In the genomic region with DNA sequence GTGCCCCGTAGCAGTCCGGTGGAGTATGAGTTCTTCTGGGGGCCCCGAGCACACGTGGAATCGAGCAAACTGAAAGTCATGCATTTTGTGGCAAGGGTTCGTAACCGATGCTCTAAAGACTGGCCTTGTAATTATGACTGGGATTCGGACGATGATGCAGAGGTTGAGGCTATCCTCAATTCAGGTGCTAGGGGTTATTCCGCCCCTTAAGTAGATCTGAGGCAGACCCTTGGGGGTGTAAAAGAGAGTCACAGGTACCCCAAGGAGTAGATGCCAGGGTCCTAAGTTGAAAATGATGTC, we compare ENCODE assay signal across 8 cellular contexts. TPM values are rescaled to one million over a fixed set of nuclear protein-coding genes. Genes with fewer than 3 reads are reported as not detected.
DNase-seq lines count a peak whose midpoint lies in the region; ATAC-seq, FAIRE-seq and TF ChIP-seq lines count a peak whose summit lies in the region.

No MANE protein-coding gene starts in this region.

- CTCF ChIA-PET in GM12878 (lab: Yijun Ruan, JAX), result interaction anchor here (0.8 to 1.0 kb wide), 2 partner anchors 34 to 37 kb away, joined by 3 read pairs; a partner anchor contains a TSS

- DNase-seq in GM12878 (ENCODE audit: low read depth, low spot score), result no peak
- DNase-seq in uterus, result no peak
- no peak for DNase-seq in KBM-7

- no peak for FAIRE-seq in GM12878 (lab: Jason Lieb, UNC)

- H3K4me3 ChIP-seq in ACC112 (ENCODE audit: low read depth, low read length) (peak overlapping the region; percentile 89), GM12878 (peak overlapping the region; percentile 84), mesodermal cell (ENCODE audit: extremely low read depth, insufficient read depth, low read length, poor library complexity, severe bottlenecking) (peak overlapping the region; percentile 63), uterus (peak overlapping the region; percentile 42 to 74)

- in situ Hi-C loops in GM12878 (cut with MboI) (no loop called here), KBM-7 (cut with MboI; ENCODE audit: low pct_unique_long_range_greater_than_20kb, low sequenced_read_pairs) (no loop called here)

- 29% methylated on average over 10 of the region's 10 CpGs for WGBS in GM12878 (ENCODE audit: insufficient coverage, insufficient replicate concordance, low lambda C conversion rate, missing lambda C conversion rate)
- WGBS in mesodermal cell (ENCODE audit: insufficient coverage in 2 of 2), 2 experiments, result 2 to 5% methylated on average over 10 of the region's 10 CpGs

- H4K20me1 ChIP-seq in GM12878 (ENCODE audit: control insufficient read depth, insufficient read depth), result no peaks in the 10 kb centered on the region

- no peak for TF ChIP-seq RAD21 in GM12878 (IDR thresholded peaks at IDR 0.05; ENCODE audit: insufficient read depth, low read depth, low read length)

- RAD21 ChIA-PET in GM12878 (lab: Charles Lee; ENCODE audit: unreplicated experiment), result interaction anchor here (1.4 kb wide), 2 partner anchors 34 to 457 kb away, joined by 3 read pairs; no protein-coding TSS in a partner anchor

- H3K79me2 ChIP-seq in ACC112 (ENCODE audit: control insufficient read depth, insufficient read depth, low read length, unreplicated experiment), result peaks cover 7% of the 10 kb centered on the region
- H3K79me2 ChIP-seq in GM12878 (ENCODE audit: control insufficient read depth, insufficient read depth, low read length), result peaks cover 6% of the 10 kb centered on the region

- H3K27ac ChIP-seq in ACC112 (ENCODE audit: low read depth, low read length), result 0 out of 2 replicates have a peak overlapping the region, but pooled peaks have one; percentile 33
- H3K27ac ChIP-seq in GM12878 (ENCODE audit: control insufficient read depth, insufficient read depth), result peak overlapping the region; percentile 55
- no peak overlapping the region for H3K27ac ChIP-seq in mesodermal cell (ENCODE audit: low read depth, low read length, severe bottlenecking)
- peak overlapping the region; percentile 86 to 92 for H3K27ac ChIP-seq in uterus

- TF ChIP-seq CTCF in GM12878 (IDR thresholded peaks at IDR 0.05 in 2 of 3, conservative IDR thresholded peaks at IDR 0.05 in 1 of 3; ENCODE audit: control insufficient read depth in 2 of 3, extremely low read depth in 1 of 3, insufficient read depth in 1 of 3, low read depth in 3 of 3, low read length in 3 of 3) (no peak), uterus (IDR thresholded peaks at IDR 0.05) (no peak)

- H3K36me3 ChIP-seq in ACC112 (ENCODE audit: insufficient read depth, low read length) (no peaks in the 10 kb centered on the region), GM12878 (ENCODE audit: control insufficient read depth in 2 of 2, insufficient read depth in 2 of 2, low read length in 1 of 2) (no peaks in the 10 kb centered on the region), mesodermal cell (ENCODE audit: control insufficient read depth, insufficient read depth, low read length) (no peaks in the 10 kb centered on the region), uterus (no peaks in the 10 kb centered on the region)

- no TSS peak for BruUV-seq in GM12878 (replicated peaks; lab: Mats Ljungman, UMichigan)

- peak overlapping the region; percentile 59 for H3K4me2 ChIP-seq in GM12878 (ENCODE audit: control insufficient read depth, insufficient read depth)

- H3K9me3 ChIP-seq in GM12878 (replicated peaks; ENCODE audit: control insufficient read depth, insufficient read depth, low read length), result no peaks in the 10 kb centered on the region
- no peaks in the 10 kb centered on the region for H3K9me3 ChIP-seq in mesodermal cell (ENCODE audit: control insufficient read depth, low read length)
- no peaks in the 10 kb centered on the region for H3K9me3 ChIP-seq in uterus

- H3K27me3 ChIP-seq in ACC112 (ENCODE audit: insufficient read depth, low read length) (no peaks in the 10 kb centered on the region), GM12878 (replicated peaks in 1 of 2; ENCODE audit: control insufficient read depth in 2 of 2, insufficient read depth in 2 of 2, low read length in 1 of 2) (no peaks in the 10 kb centered on the region), uterus (no peaks in the 10 kb centered on the region)

- H3K4me1 ChIP-seq in ACC112 (ENCODE audit: control insufficient read depth, insufficient read depth, low read length, unreplicated experiment) (peaks cover 3% of the 10 kb centered on the region), GM12878 (ENCODE audit: control insufficient read depth, insufficient read depth, low read length) (no peaks in the 10 kb centered on the region), mesodermal cell (ENCODE audit: control insufficient read depth, insufficient read depth, low read length, poor library complexity, severe bottlenecking) (no peaks in the 10 kb centered on the region), uterus (no peaks in the 10 kb centered on the region)

- H3K9ac ChIP-seq in GM12878 (ENCODE audit: control insufficient read depth, insufficient read depth, low read length), result peak overlapping the region; percentile 77

- H2AFZ ChIP-seq in ACC112 (ENCODE audit: low read length, unreplicated experiment) (peak overlapping the region; percentile 80), GM12878 (ENCODE audit: control insufficient read depth, low read depth, low read length) (0 out of 2 replicates have a peak overlapping the region, but pooled peaks have one; percentile 88)

- TF ChIP-seq POLR2A in GM12878 (IDR thresholded peaks at IDR 0.05; ENCODE audit: low read depth, low read length) (no peak), uterus (IDR thresholded peaks at IDR 0.05) (no peak)

- no peak for TF ChIP-seq EP300 in GM12878 (IDR thresholded peaks at IDR 0.05; ENCODE audit: borderline replicate concordance in 1 of 2, control insufficient read depth in 1 of 2, low read depth in 2 of 2, low read length in 2 of 2)

- intact Hi-C loops in GM12878 (cut with micrococcal nuclease; ENCODE audit: unreplicated experiment) (no loop called here), uterus (cut with DNase I; ENCODE audit: low total_unique reads) (no loop called here)

- ATAC-seq in HG02798 (IDR thresholded peaks at IDR 0.05; ENCODE audit: poor library complexity, unreplicated experiment) (peak; percentile 10), GM12878 (peak; percentile 31), GM21717 (IDR thresholded peaks at IDR 0.05; ENCODE audit: unreplicated experiment) (no peak), HG03457 (IDR thresholded peaks at IDR 0.05; ENCODE audit: unreplicated experiment) (no peak)

- POLR2A ChIA-PET in GM12878 (lab: Charles Lee), result no interaction called here

- SMC1A ChIA-PET in GM12878 (lab: Charles Lee; ENCODE audit: uncharacterized antibody, unreplicated experiment), result interaction anchor here (1.4 kb wide), 1 partner anchor 36 kb away, joined by 7 read pairs; no protein-coding TSS in a partner anchor

TF ChIP-seq in GM12878, 131 proteins besides CTCF, POLR2A, EP300 and RAD21 (continues in another document):
- TF ChIP-seq FOXM1 (IDR thresholded peaks at IDR 0.05; ENCODE audit: low read depth, low read length) (no peak), ZNF24 (IDR thresholded peaks at IDR 0.05) (no peak), SMAD5 (IDR thresholded peaks at IDR 0.05; ENCODE audit: low read depth) (no peak), SUZ12 (IDR thresholded peaks at IDR 0.05; ENCODE audit: unreplicated experiment) (no peak), POLR2AphosphoS2 (IDR thresholded peaks at IDR 0.05; ENCODE audit: low read depth, low read length) (no peak)

RNA-seq across cellular contexts. Expression of a gene that starts 0.8 kb away (rescaled TPM):
- total RNA-seq in GM12878 (2013; cell fraction: nucleolus; rRNA removed), result 9.8 and 11.4 TPM in 2 replicates
- total RNA-seq in GM12878 (2014; rRNA removed) (20.6 and 21.9 TPM in 2 replicates), GM12878 (2014; rRNA removed; fragmentation: Illumina TruSeq; extraction: Trizol) (17.0 and 18.6 TPM in 2 replicates), GM12878 (2021) (13.1 and 13.2 TPM in 2 replicates), uterus (10 to 100 TPM; 36.9 to 99.6 (median 66.5) TPM)
- 12.4 TPM for polyA plus RNA-seq in GM12878 (2011; ENCODE audit: low read depth)
- polyA plus RNA-seq in GM12878 (2011; rRNA removed) (18.0 and 20.6 TPM in 2 replicates), GM12878 (2014; fragmentation: Illumina TruSeq; extraction: Trizol) (13.2 and 16.4 TPM in 2 replicates), GM12878 (2014; fragmentation: Nextera tagmentation; extraction: Ambion mirVana) (1 to 10 TPM; 8.7 to 9.1 TPM), GM12878 (2014; rRNA removed) (20.9 and 23.7 TPM in 2 replicates), GM12878 (2016; fragmentation: Nextera tagmentation; extraction: Ambion mirVana) (10 to 100 TPM; 24.0 to 25.2 TPM)
- polyA plus RNA-seq in GM12878 (2011; cell fraction: cytosol; rRNA removed), result 17.4 and 18.4 TPM in 2 replicates
- 12.3 and 14.7 TPM in 2 replicates for polyA plus RNA-seq in GM12878 (2011; cell fraction: nucleus; rRNA removed)
- polyA plus RNA-seq in GM12878 (2012), result 15.3 and 16.5 TPM in 2 replicates
- polyA minus RNA-seq in GM12878 (2011; rRNA and poly(A)+ RNA removed), result 5.9 and 8.4 TPM in 2 replicates
- 1.3 and 2.3 TPM in 2 replicates for polyA minus RNA-seq in GM12878 (2011; cell fraction: cytosol; rRNA and poly(A)+ RNA removed)
- polyA minus RNA-seq in GM12878 (2011; cell fraction: nucleus; rRNA and poly(A)+ RNA removed), result 4.5 TPM in 2 replicates
- polyA plus RNA-seq in mesodermal cell (2013, experiment 1 of 2), result 41.7 TPM
- polyA plus RNA-seq in mesodermal cell (2013, experiment 2 of 2), result 38.8 TPM

RNA-seq across cellular contexts. Expression of a gene that starts 36.9 kb away (rescaled TPM):
- total RNA-seq in GM12878 (2013; cell fraction: nucleolus; rRNA removed), result 5.6 TPM in 2 replicates
- 1.3 and 1.6 TPM in 2 replicates for total RNA-seq in GM12878 (2014; rRNA removed)
- 1.3 and 1.6 TPM in 2 replicates for total RNA-seq in GM12878 (2014; rRNA removed; fragmentation: Illumina TruSeq; extraction: Trizol)
- total RNA-seq in GM12878 (2021), result 1.5 and 1.6 TPM in 2 replicates
- polyA plus RNA-seq in GM12878 (2011; ENCODE audit: low read depth), result 0.41 TPM
- polyA plus RNA-seq in GM12878 (2011; rRNA removed), result 1.1 and 1.7 TPM in 2 replicates
- 0.90 and 1.2 TPM in 2 replicates for polyA plus RNA-seq in GM12878 (2011; cell fraction: cytosol; rRNA removed)
- polyA plus RNA-seq in GM12878 (2011; cell fraction: nucleus; rRNA removed), result 0.98 and 1.9 TPM in 2 replicates
- 0.62 and 1.3 TPM in 2 replicates for polyA plus RNA-seq in GM12878 (2012)
- 1.5 and 2.1 TPM in 2 replicates for polyA plus RNA-seq in GM12878 (2014; fragmentation: Illumina TruSeq; extraction: Trizol)
- under 1 TPM; 0.52 to 0.73 TPM for polyA plus RNA-seq in GM12878 (2014; fragmentation: Nextera tagmentation; extraction: Ambion mirVana)
- 0.82 and 1.1 TPM in 2 replicates for polyA plus RNA-seq in GM12878 (2014; rRNA removed)
- polyA plus RNA-seq in GM12878 (2016; fragmentation: Nextera tagmentation; extraction: Ambion mirVana), result under 1 TPM; 0.58 to 0.89 TPM
- polyA minus RNA-seq in GM12878 (2011; rRNA and poly(A)+ RNA removed), result 4.0 and 5.9 TPM in 2 replicates
- polyA minus RNA-seq in GM12878 (2011; cell fraction: cytosol; rRNA and poly(A)+ RNA removed), result 0.27 and 1.2 TPM in 2 replicates
- 2.2 and 4.1 TPM in 2 replicates for polyA minus RNA-seq in GM12878 (2011; cell fraction: nucleus; rRNA and poly(A)+ RNA removed)
- 3.8 TPM for polyA plus RNA-seq in mesodermal cell (2013, experiment 1 of 2)
- 5.1 TPM for polyA plus RNA-seq in mesodermal cell (2013, experiment 2 of 2)
- 1 to 10 TPM in 3 of 4 donors, under 1 TPM in 1; 0.26 to 8.2 (median 4.4) TPM for total RNA-seq in uterus

Comparison
In these comparisons a context has a peak if more than half of its experiments do, and no peak if none do; other contexts are left out.
1. ATAC-seq: peak in HG02798 (single experiment) and GM12878 (single experiment); none in GM21717 (single experiment) and HG03457 (single experiment).
2. Peak in every context shown above with its lines, with median percentiles within 50 percentile points of each other: H3K4me3 ChIP-seq.